In the genomic region with DNA sequence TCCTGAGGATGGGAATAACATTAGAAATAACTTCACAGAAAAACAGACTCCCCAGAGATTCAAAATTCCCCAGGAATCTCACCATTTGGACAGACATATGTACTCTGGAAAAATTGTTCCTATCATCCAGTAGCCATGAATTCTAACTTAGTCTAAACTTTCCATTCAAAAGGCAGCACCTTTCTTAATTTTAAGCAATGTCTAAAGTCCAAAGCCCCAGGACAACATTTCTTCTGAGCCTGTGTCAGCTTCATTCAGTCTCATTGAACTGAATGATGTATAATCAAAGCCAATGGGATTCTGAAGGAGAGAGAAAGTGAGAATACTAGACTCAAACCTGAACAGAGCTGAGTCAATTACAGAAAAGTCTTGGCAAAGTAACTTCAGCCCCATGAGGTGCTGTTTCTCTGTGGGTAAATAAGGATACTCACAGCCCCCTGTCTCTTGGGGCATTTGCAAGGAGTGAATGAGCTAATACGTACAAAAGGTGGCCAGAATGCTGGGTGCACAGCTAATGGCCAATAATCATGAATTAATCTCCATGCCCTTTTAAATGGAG, we compare ENCODE assay signal across 19 cellular contexts.
DNase-seq lines count a peak whose midpoint lies in the region; ATAC-seq, FAIRE-seq and TF ChIP-seq lines count a peak whose summit lies in the region.
"Had no signal": no experiment of that assay in that cellular context is flagged by ENCODE, and none has a peak within 500 bp of the region (broad histone marks: within the 10 kb centered on the region; RNA-seq: fewer than 3 reads in every experiment).

No MANE protein-coding gene starts in this region.

- ATAC-seq in GM18909 (IDR thresholded peaks at IDR 0.05; ENCODE audit: poor library complexity, unreplicated experiment), result peak; percentile 69
- ATAC-seq in HG02642 (IDR thresholded peaks at IDR 0.05; ENCODE audit: poor library complexity, unreplicated experiment), result peak; percentile 66
- peak; percentile 53 for ATAC-seq in HG03354 (IDR thresholded peaks at IDR 0.05; ENCODE audit: poor library complexity, severe bottlenecking, unreplicated experiment)
- no peak for ATAC-seq in omental fat pad (ENCODE audit: low FRiP score)
- ATAC-seq: CD8-positive, alpha-beta T cell; heart left ventricle had no signal

- H3K4me1 ChIP-seq in transverse colon, result no peaks in the 10 kb centered on the region
- H3K4me1 ChIP-seq: esophagus muscularis mucosa, Peyer's patch, right atrium auricular region had no signal

- no peak for TF ChIP-seq EP300 in transverse colon (IDR thresholded peaks at IDR 0.05; ENCODE audit: low read depth)

- 75 to 83% methylated on average over 1 of the region's 1 CpG for WGBS in transverse colon (ENCODE audit: low coverage in 1 of 2), 2 donors

- H3K9me3 ChIP-seq in transverse colon, result no peaks in the 10 kb centered on the region
- H3K9me3 ChIP-seq: esophagus muscularis mucosa, heart left ventricle, Peyer's patch, right atrium auricular region, thoracic aorta had no signal

- no peaks in the 10 kb centered on the region for H3K36me3 ChIP-seq in transverse colon
- H3K36me3 ChIP-seq: esophagus muscularis mucosa, heart left ventricle, Peyer's patch, right atrium auricular region, thoracic aorta had no signal

- TF ChIP-seq POLR2A in GM12892 (IDR thresholded peaks at IDR 0.05; ENCODE audit: low read depth, low read length), result no peak
- no peak for TF ChIP-seq POLR2A in transverse colon (IDR thresholded peaks at IDR 0.05)

- DNase-seq in GM12892 (ENCODE audit: insufficient read length) (no peak), omental fat pad (ENCODE audit: low spot score) (no peak), transverse colon (no peak), NCI-H1694 (lab: John Stamatoyannopoulos, UW) (no peak), HuH-7 (ENCODE audit: low spot score) (no peak)
- DNase-seq: activated naive CD4-positive, alpha-beta T cell treated with anti-CD3 and anti-CD28 coated beads, Interleukin-2, amount 10 ng/mL, durations not matched to agents 7 days and 5 days; CD8-positive, alpha-beta T cell; dermis blood vessel endothelial cell; heart left ventricle; IMR-90; NCI-H2107; NCI-H774; Peyer's patch had no signal

- in situ Hi-C loops in transverse colon (cut with MboI; ENCODE audit: low pct_ligation_motif_present in 1 of 4, low pct_unique_long_range_greater_than_20kb in 1 of 4, low sequenced_read_pairs in 3 of 4), result no loop called here

- TF ChIP-seq CTCF in omental fat pad (IDR thresholded peaks at IDR 0.05) (no peak), transverse colon (IDR thresholded peaks at IDR 0.05) (no peak)

- no peaks in the 10 kb centered on the region for H3K27me3 ChIP-seq in transverse colon
- H3K27me3 ChIP-seq: esophagus muscularis mucosa, heart left ventricle, Peyer's patch, right atrium auricular region had no signal

- peak; percentile 53 for FAIRE-seq in GM12892 (lab: Jason Lieb, UNC)

- no peak overlapping the region for H3K27ac ChIP-seq in transverse colon
- H3K27ac ChIP-seq: esophagus muscularis mucosa, heart left ventricle, Peyer's patch, right atrium auricular region, thoracic aorta had no signal

- no peak overlapping the region for H3K4me3 ChIP-seq in transverse colon
- H3K4me3 ChIP-seq: esophagus muscularis mucosa, heart left ventricle, Peyer's patch, right atrium auricular region, thoracic aorta had no signal

- intact Hi-C loops in transverse colon (cut with DNase I; ENCODE audit: low total_unique reads), result no loop called here
